In the genomic region with DNA sequence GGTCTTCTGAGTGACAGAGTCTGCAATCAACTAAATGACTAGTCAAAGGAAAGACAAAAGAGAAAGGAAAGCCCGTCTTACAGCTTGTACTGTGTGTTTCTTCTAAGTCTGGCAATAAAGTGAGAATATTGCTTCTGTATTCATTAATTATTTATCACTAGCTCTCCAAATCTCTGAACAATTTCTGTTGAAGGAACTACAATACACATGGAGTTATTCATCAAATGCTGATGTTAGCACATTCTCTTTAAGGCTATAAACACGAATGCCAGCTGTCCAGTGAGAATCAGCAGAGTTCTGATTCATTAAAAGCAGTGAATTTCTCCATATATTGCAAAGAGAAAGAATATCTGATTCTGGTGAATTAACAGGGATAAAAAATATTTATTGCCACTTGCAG, we compare ENCODE assay signal across 25 cellular contexts.
"Had no signal": no experiment of that assay in that cellular context is flagged by ENCODE, and none has a peak within 500 bp of the region (broad histone marks: within the 10 kb centered on the region; RNA-seq: fewer than 3 reads in every experiment).

No MANE protein-coding gene starts in this region.

- H3K4me2 ChIP-seq: KMS-11, SK-N-SH had no signal

- H3K4me3 ChIP-seq: K562, SJSA1 had no signal

- H3K9me3 Mint-ChIP-seq: T-cell had no signal

- H3K27me3 Mint-ChIP-seq: IgD-negative memory B cell had no signal

- H3K9me3 ChIP-seq: SJSA1, SK-N-SH had no signal

- H3K27ac ChIP-seq: KMS-11, SJSA1 had no signal

- FAIRE-seq: K562, RCC 7860 had no signal

- H3K27ac Mint-ChIP-seq: IgD-negative memory B cell, T-cell had no signal

- ATAC-seq: K562, T-cell had no signal

- DNase-seq: MV-4-11, NCI-H1048, NCI-H1105, NCI-H1417 treated with DMSO at 0.1 percent for 48 hours, NCI-H146, NCI-H187, NCI-H2029, NCI-H2081 treated with DMSO at 0.1 percent for 48 hours, NCI-H2171, NCI-H226, NCI-H510A, NCI-H524 treated with DMSO at 0.1 percent for 48 hours, NCI-H69, NCI-H774, Right ventricle myocardium superior, RPMI8226, SIG-M5, SK-N-SH, SW 1271, T-cell had no signal

- H3K4me1 Mint-ChIP-seq: IgD-negative memory B cell, T-cell had no signal

- H3K4me1 ChIP-seq: SJSA1 had no signal

- H3K4me3 Mint-ChIP-seq: IgD-negative memory B cell, T-cell had no signal

- H3K36me3 ChIP-seq: SJSA1 had no signal

- H3K27me3 ChIP-seq: SJSA1 had no signal

- H3K36me3 Mint-ChIP-seq: IgD-negative memory B cell, T-cell had no signal

- H3K9ac ChIP-seq: KMS-11, SK-N-SH had no signal
